ENCODE assay signal across 8 cellular contexts in the genomic region with DNA sequence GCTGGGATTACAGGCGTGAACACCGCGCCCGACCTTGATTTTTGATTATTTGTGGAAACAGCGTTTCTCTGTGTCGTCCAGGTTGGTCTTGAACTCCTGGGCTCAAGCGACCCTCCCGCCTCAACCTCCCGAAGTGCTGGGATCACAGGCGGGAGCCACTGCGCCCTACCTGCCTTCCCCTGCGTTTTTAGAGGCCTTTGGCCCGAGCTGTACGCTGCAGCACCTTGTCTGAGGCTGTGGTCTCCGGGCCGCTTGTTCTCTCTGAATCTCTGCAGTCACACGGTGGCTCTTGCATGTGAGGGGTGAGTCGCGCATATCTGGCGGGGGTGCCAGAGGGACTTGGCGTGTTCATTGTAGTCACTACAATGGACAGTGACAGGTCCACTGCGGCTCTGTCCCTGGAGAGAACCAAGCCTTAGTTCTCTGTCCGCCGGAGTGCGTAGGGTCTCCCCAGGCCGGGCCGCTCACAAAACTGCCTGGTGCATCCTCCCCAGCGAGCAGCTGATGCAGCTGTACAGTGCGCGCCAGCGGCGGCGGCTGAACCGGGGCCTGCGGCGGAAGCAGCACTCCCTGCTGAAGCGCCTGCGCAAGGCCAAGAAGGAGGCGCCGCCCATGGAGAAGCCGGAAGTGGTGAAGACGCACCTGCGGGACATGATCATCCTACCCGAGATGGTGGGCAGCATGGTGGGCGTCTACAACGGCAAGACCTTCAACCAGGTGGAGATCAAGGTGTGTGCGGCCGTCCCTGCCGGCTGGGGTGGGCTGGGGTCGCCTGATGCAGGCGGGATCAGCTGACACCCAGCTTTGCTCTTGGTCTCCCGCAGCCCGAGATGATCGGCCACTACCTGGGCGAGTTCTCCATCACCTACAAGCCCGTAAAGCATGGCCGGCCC. TPM values are rescaled to one million over a fixed set of nuclear protein-coding genes. Genes with fewer than 3 reads are reported as not detected.
DNase-seq lines count a peak whose midpoint lies in the region; ATAC-seq and TF ChIP-seq lines count a peak whose summit lies in the region.
"Not testable (repeated sequence)": the region's sequence is repeated elsewhere in the genome, so short reads cannot be mapped to it uniquely, and the experiment has no call there.

No MANE protein-coding gene starts in this region.

- H3K9me2 ChIP-seq in MM.1S (replicated peaks; ENCODE audit: insufficient read depth, low read length): not testable (repeated sequence)

- not testable (repeated sequence) for ATAC-seq in left lung, upper lobe of right lung

- not testable (repeated sequence) for H3K27me3 ChIP-seq in MM.1S (replicated peaks; ENCODE audit: insufficient read depth, low read length); esophagus muscularis mucosa; left lung; ovary; upper lobe of right lung

- intact Hi-C loops in esophagus muscularis mucosa (cut with DNase I): loop anchor here (10.0 kb wide), 1 partner anchor 75 kb away; the partner anchor contains the start of gene ADAMTSL5
- intact Hi-C loops in left lung (cut with DNase I); upper lobe of right lung (cut with DNase I): not testable (repeated sequence)
- intact Hi-C loops in ovary (cut with DNase I): loop anchor here in 2 of 4 donors (10.0 kb wide), 2 partner anchors 125 to 155 kb away; partner anchors contain the start of gene EFNA2 (in 2 of the 2)

- TF ChIP-seq CTCF in MM.1S (IDR thresholded peaks at IDR 0.05; ENCODE audit: low read length); VCaP (conservative IDR thresholded peaks at IDR 0.05); esophagus muscularis mucosa (IDR thresholded peaks at IDR 0.05); left lung (IDR thresholded peaks at IDR 0.05); ovary (IDR thresholded peaks at IDR 0.05); upper lobe of right lung (IDR thresholded peaks at IDR 0.05): not testable (repeated sequence)

- TF ChIP-seq EP300 in esophagus muscularis mucosa (IDR thresholded peaks at IDR 0.05); ovary (IDR thresholded peaks at IDR 0.05): not testable (repeated sequence)

- peaks cover 14% of the 10 kb centered on the region for H3K36me3 ChIP-seq in MM.1S (replicated peaks; ENCODE audit: insufficient read depth, low read length)
- peaks cover 31 to 50% (median 45%) of the 10 kb centered on the region in 4 donors for H3K36me3 ChIP-seq in esophagus muscularis mucosa
- peaks cover 0 to 50% of the 10 kb centered on the region in 2 donors for H3K36me3 ChIP-seq in left lung
- H3K36me3 ChIP-seq in ovary: not testable (repeated sequence)
- H3K36me3 ChIP-seq in upper lobe of right lung: peaks cover 42% of the 10 kb centered on the region

- H2AFZ ChIP-seq in MM.1S (ENCODE audit: low read length): not testable (repeated sequence)

- not testable (repeated sequence) for H3K9me3 ChIP-seq in MM.1S (replicated peaks; ENCODE audit: insufficient read depth, low read length); esophagus muscularis mucosa; left lung; ovary; upper lobe of right lung

- H4K20me1 ChIP-seq in MM.1S (ENCODE audit: insufficient read depth, low read length): peaks cover 22% of the 10 kb centered on the region

- H3K9ac ChIP-seq in MM.1S (ENCODE audit: low read length): peak overlapping the region; percentile 93

- H3K4me3 ChIP-seq in MM.1S (ENCODE audit: low read length): peak overlapping the region; percentile 78
- peak overlapping the region; percentile 68 to 98 (median 88) for H3K4me3 ChIP-seq in esophagus muscularis mucosa
- peak overlapping the region; percentile 84 to 96 for H3K4me3 ChIP-seq in left lung
- peak overlapping the region; percentile 71 for H3K4me3 ChIP-seq in ovary
- peak overlapping the region; percentile 98 for H3K4me3 ChIP-seq in upper lobe of right lung

- 81% methylated on average over 47 of the region's 57 CpGs for WGBS in esophagus muscularis mucosa
- 68 to 82% (median 70%) methylated on average over 56 to 57 of the region's 57 CpGs for WGBS in ovary, 3 donors

- H3K27ac ChIP-seq in MM.1S (ENCODE audit: low read length); ovary: not testable (repeated sequence)
- H3K27ac ChIP-seq in VCaP: peak overlapping the region; percentile 89
- peak overlapping the region in 3 of 4 donors; percentile 79 to 90 (median 87) for H3K27ac ChIP-seq in esophagus muscularis mucosa (replicated peaks in 1 of 4)
- peak overlapping the region in 1 of 2 donors; percentile 89 for H3K27ac ChIP-seq in left lung
- H3K27ac ChIP-seq in upper lobe of right lung: peak overlapping the region; percentile 95

- H3K4me1 ChIP-seq in MM.1S (ENCODE audit: low read length) (peaks cover 44% of the 10 kb centered on the region), esophagus muscularis mucosa (peaks cover 17 to 35% (median 30%) of the 10 kb centered on the region in 4 donors), left lung (peaks cover 13 to 33% of the 10 kb centered on the region in 2 donors), upper lobe of right lung (peaks cover 16% of the 10 kb centered on the region)
- not testable (repeated sequence) for H3K4me1 ChIP-seq in ovary (ENCODE audit: insufficient read depth)

- H3F3A ChIP-seq in MM.1S (ENCODE audit: insufficient read depth, low read length): peaks cover 75% of the 10 kb centered on the region

- TF ChIP-seq POLR2A in esophagus muscularis mucosa (IDR thresholded peaks at IDR 0.05; ENCODE audit: low read depth); ovary (IDR thresholded peaks at IDR 0.05): not testable (repeated sequence)

- peak overlapping the region; percentile 56 for H3K4me2 ChIP-seq in MM.1S (ENCODE audit: low read depth, low read length)

- peaks cover 32% of the 10 kb centered on the region for H3K79me2 ChIP-seq in MM.1S (ENCODE audit: low read length)

- DNase-seq in ELF-1 (ENCODE audit: low read depth, low spot score) (peak; percentile 51), astrocyte of the hippocampus (ENCODE audit: low read depth, low spot score) (peak; percentile 32), left lung (peak in 1 of 2 donors; percentile 72), ovary (peak in 1 of 5 donors; percentile 46), upper lobe of right lung (peak; percentile 64)
- DNase-seq in MM.1S; esophagus muscularis mucosa (ENCODE audit: extremely low spot score): not testable (repeated sequence)

RNA-seq across cellular contexts. Expression of gene RPS15, which starts 1.6 kb away (rescaled TPM):
- total RNA-seq in esophagus muscularis mucosa (1,000 to 10,000 TPM; 1,297 to 2,978 (median 2,171) TPM), left lung (100 to 1,000 TPM; 942 to 951 TPM), ovary (1,000 to 10,000 TPM; 1,643 to 7,253 (median 2,328) TPM), upper lobe of right lung (841 TPM)
- polyA plus RNA-seq in ovary: 1,000 to 10,000 TPM in 1 of 2 donors, 100 to 1,000 TPM in 1; 174 to 5,234 TPM

RNA-seq across cellular contexts. Expression of gene APC2, which starts 10.2 kb away (rescaled TPM):
- total RNA-seq in esophagus muscularis mucosa (1 to 10 TPM in 2 of 4 donors, under 1 TPM in 2; 0.42 to 1.8 (median 1.2) TPM), left lung (under 1 TPM; 0.06 to 0.10 TPM), ovary (under 1 TPM; under 0.01 to 0.28 (median 0.12) TPM), upper lobe of right lung (0.20 TPM)
- under 1 TPM in 1 of 2 donors, not detected in 1; 0.02 TPM for polyA plus RNA-seq in ovary

RNA-seq across cellular contexts. Expression of gene DAZAP1, which starts 32.4 kb away (rescaled TPM):
- 10 to 100 TPM; 44.9 to 79.4 (median 52.9) TPM for total RNA-seq in esophagus muscularis mucosa
- total RNA-seq in left lung: 100 to 1,000 TPM in 1 of 2 donors, 10 to 100 TPM in 1; 87.6 to 132 TPM
- 100 to 1,000 TPM in 1 of 7 donors, 10 to 100 TPM in 6; 35.4 to 113 (median 79.5) TPM for total RNA-seq in ovary
- polyA plus RNA-seq in ovary: 10 to 100 TPM; 29.6 to 58.5 TPM
- total RNA-seq in upper lobe of right lung: 98.7 TPM

RNA-seq across cellular contexts. Expression of gene GAMT, which starts 38.4 kb away (rescaled TPM):
- total RNA-seq in esophagus muscularis mucosa (10 to 100 TPM in 3 of 4 donors, 1 to 10 TPM in 1; 5.8 to 13.4 (median 11.9) TPM), left lung (10 to 100 TPM in 1 of 2 donors, 1 to 10 TPM in 1; 5.9 to 19.2 TPM), ovary (10 to 100 TPM in 6 of 7 donors, 1 to 10 TPM in 1; 8.3 to 34.1 (median 20.1) TPM), upper lobe of right lung (7.1 TPM)
- 10 to 100 TPM in 1 of 2 donors, 1 to 10 TPM in 1; 8.0 to 13.8 TPM for polyA plus RNA-seq in ovary

RNA-seq across cellular contexts. Expression of gene C19orf25, which starts 39.2 kb away (rescaled TPM):
- total RNA-seq in esophagus muscularis mucosa (10 to 100 TPM; 21.6 to 43.6 (median 29.8) TPM), left lung (10 to 100 TPM; 31.1 to 32.2 TPM), ovary (10 to 100 TPM; 15.3 to 25.8 (median 22.2) TPM), upper lobe of right lung (26.3 TPM)
- 10 to 100 TPM in 1 of 2 donors, 1 to 10 TPM in 1; 1.1 to 26.3 TPM for polyA plus RNA-seq in ovary
